In genomic region chr11:69157156-69157821, GRCh38 we compare ENCODE assay signal across 1 cellular context.
TF ChIP-seq lines count a peak whose summit lies in the region.

No MANE protein-coding gene starts in this region.

TF ChIP-seq in HepG2, 621 proteins besides CTCF, POLR2A, EP300 and RAD21 (continued from another document and continues in another):
- TF ChIP-seq ZBTB40 (IDR thresholded peaks at IDR 0.05), result no peak
- no peak for TF ChIP-seq ZBTB40 (CRISPR knock-in tag; IDR thresholded peaks at IDR 0.05)
- TF ChIP-seq HDAC6 (IDR thresholded peaks at IDR 0.05; ENCODE audit: low read depth, low read length), result no peak
- TF ChIP-seq ELF1 (CRISPR knock-in tag; IDR thresholded peaks at IDR 0.05), result peak; percentile 62
- TF ChIP-seq NCOA5 (CRISPR knock-in tag; IDR thresholded peaks at IDR 0.05), result no peak
- TF ChIP-seq ZNF782 (CRISPR knock-in tag; IDR thresholded peaks at IDR 0.05; ENCODE audit: borderline replicate concordance), result no peak
- TF ChIP-seq ZNF589 (CRISPR knock-in tag; conservative IDR thresholded peaks at IDR 0.05), result no peak
- no peak for TF ChIP-seq ZNF652 (CRISPR knock-in tag; IDR thresholded peaks at IDR 0.05; ENCODE audit: borderline replicate concordance, low read depth)
- peak; percentile 75; the same call in 1 of the 2 replicates for TF ChIP-seq TFAP4 (IDR thresholded peaks at IDR 0.05; ENCODE audit: borderline replicate concordance, low read depth)
- TF ChIP-seq FOXM1 (CRISPR knock-in tag; IDR thresholded peaks at IDR 0.05), result no peak
- no peak for TF ChIP-seq ZNF136 (CRISPR knock-in tag; IDR thresholded peaks at IDR 0.05; ENCODE audit: low read depth)
- peak; percentile 70; the same call in 1 of the 2 replicates for TF ChIP-seq ZNF558 (CRISPR knock-in tag; IDR thresholded peaks at IDR 0.05; ENCODE audit: borderline replicate concordance)
- no peak for TF ChIP-seq NFIB (CRISPR knock-in tag; IDR thresholded peaks at IDR 0.05; ENCODE audit: borderline replicate concordance)
- TF ChIP-seq FOXA3 (CRISPR knock-in tag; IDR thresholded peaks at IDR 0.05), result peak; percentile 69
- TF ChIP-seq HNRNPH1 (optimal IDR thresholded peaks at IDR 0.05; ENCODE audit: low read depth, low read length), result no peak
- no peak for TF ChIP-seq GPN1 (CRISPR knock-in tag; IDR thresholded peaks at IDR 0.05; ENCODE audit: borderline replicate concordance)
- peak; percentile 79 for TF ChIP-seq ZFX (CRISPR knock-in tag; IDR thresholded peaks at IDR 0.05; ENCODE audit: low read depth)
- TF ChIP-seq TMF1 (CRISPR knock-in tag; IDR thresholded peaks at IDR 0.05; ENCODE audit: low read depth), result 0 out of 2 replicates have a peak, but pooled peaks have one; percentile 33
- TF ChIP-seq BRCA1 (CRISPR knock-in tag; IDR thresholded peaks at IDR 0.05), result no peak
- TF ChIP-seq MEIS2 (CRISPR knock-in tag; IDR thresholded peaks at IDR 0.05), result 0 out of 2 replicates have a peak, but pooled peaks have one; percentile 18
- no peak for TF ChIP-seq LCORL (IDR thresholded peaks at IDR 0.05)
- peak; percentile 44; the same call in 1 of the 2 replicates for TF ChIP-seq LCORL (CRISPR knock-in tag; IDR thresholded peaks at IDR 0.05)
- TF ChIP-seq ZNF333 (CRISPR knock-in tag; IDR thresholded peaks at IDR 0.05; ENCODE audit: borderline replicate concordance), result no peak
- no peak for TF ChIP-seq ZFP82 (CRISPR knock-in tag; IDR thresholded peaks at IDR 0.05; ENCODE audit: borderline replicate concordance)
- TF ChIP-seq SRSF1 (optimal IDR thresholded peaks at IDR 0.05; ENCODE audit: low read depth, low read length), result peak; percentile 71
- no peak for TF ChIP-seq STAT5B (CRISPR knock-in tag; IDR thresholded peaks at IDR 0.05)
- TF ChIP-seq MED1 (CRISPR knock-in tag; IDR thresholded peaks at IDR 0.05), result peak; percentile 46; the same call in 1 of the 2 replicates
- TF ChIP-seq SRSF9 (IDR thresholded peaks at IDR 0.05; ENCODE audit: borderline replicate concordance, insufficient read depth, low read depth, low read length, poor library complexity, severe bottlenecking), result no peak
- TF ChIP-seq ATF7 (IDR thresholded peaks at IDR 0.05), result peak; percentile 50
- TF ChIP-seq ATF7 (CRISPR knock-in tag; IDR thresholded peaks at IDR 0.05), result peak; percentile 89
- peak; percentile 68; the same call in 1 of the 2 replicates for TF ChIP-seq ZNF503 (CRISPR knock-in tag; IDR thresholded peaks at IDR 0.05)
- no peak for TF ChIP-seq SMC3 (IDR thresholded peaks at IDR 0.05; ENCODE audit: low read length)
- no peak for TF ChIP-seq ZNF720 (CRISPR knock-in tag; IDR thresholded peaks at IDR 0.05)
- TF ChIP-seq RORA (CRISPR knock-in tag; IDR thresholded peaks at IDR 0.05), result no peak
- no peak for TF ChIP-seq EHMT2 (IDR thresholded peaks at IDR 0.05; ENCODE audit: borderline replicate concordance, low read depth, low read length)
- no peak for TF ChIP-seq HOXA7 (CRISPR knock-in tag; IDR thresholded peaks at IDR 0.05)
- TF ChIP-seq DR1 (CRISPR knock-in tag; IDR thresholded peaks at IDR 0.05), result no peak; the same call in 1 of the 2 replicates
- TF ChIP-seq IKZF5 (CRISPR knock-in tag; IDR thresholded peaks at IDR 0.05), result no peak
- TF ChIP-seq RELA (CRISPR knock-in tag; IDR thresholded peaks at IDR 0.05), result no peak
- TF ChIP-seq ZNF430 (CRISPR knock-in tag; IDR thresholded peaks at IDR 0.05), result peak; percentile 23; the same call in 1 of the 2 replicates
- no peak for TF ChIP-seq ZNF318 (CRISPR knock-in tag; IDR thresholded peaks at IDR 0.05)
- peak; percentile 80; the same call in 1 of the 2 replicates for TF ChIP-seq ZBTB42 (CRISPR knock-in tag; IDR thresholded peaks at IDR 0.05)
- no peak for TF ChIP-seq LBX2 (CRISPR knock-in tag; IDR thresholded peaks at IDR 0.05; ENCODE audit: borderline replicate concordance)
- TF ChIP-seq RXRA (CRISPR knock-in tag; IDR thresholded peaks at IDR 0.05), result peak; percentile 50; the same call in 1 of the 2 replicates
- TF ChIP-seq ZNF850 (CRISPR knock-in tag; conservative IDR thresholded peaks at IDR 0.05), result no peak
